9 cellular contexts compared by ENCODE assay signal in the genomic region with DNA sequence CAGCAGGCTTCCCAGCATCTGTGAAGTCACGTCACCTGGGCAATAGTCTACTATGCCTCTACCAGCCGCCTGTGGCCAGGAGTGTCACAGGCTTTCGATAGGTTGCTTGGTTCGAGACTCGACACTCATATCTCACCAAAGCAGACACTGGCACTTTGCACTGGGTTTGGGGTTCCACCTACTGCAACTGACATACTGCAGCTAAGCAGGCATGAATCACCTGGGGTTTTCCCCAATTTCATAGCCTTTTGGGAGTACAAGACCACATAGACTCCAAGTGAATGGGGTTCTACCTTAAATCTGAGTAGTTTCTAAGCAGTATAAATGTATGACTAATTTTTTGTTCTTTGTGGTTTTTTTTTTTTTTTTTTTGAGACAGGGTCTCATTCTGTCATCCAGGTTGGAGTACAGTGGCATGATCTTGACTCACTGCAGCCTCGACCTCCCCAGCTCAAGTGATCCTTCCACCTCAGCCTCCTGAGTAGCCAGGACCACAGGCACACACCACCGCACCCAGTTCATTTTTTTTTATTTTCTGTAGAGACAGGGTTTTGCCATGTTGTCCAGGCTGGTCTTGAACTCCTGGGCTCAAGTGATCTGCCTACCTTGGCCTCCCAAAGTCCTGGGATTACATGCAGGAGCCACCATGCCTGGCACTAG. TPM values are rescaled to one million over a fixed set of nuclear protein-coding genes. Genes with fewer than 3 reads are reported as not detected.
DNase-seq lines count a peak whose midpoint lies in the region; ATAC-seq and TF ChIP-seq lines count a peak whose summit lies in the region.
"Had no signal": no experiment of that assay in that cellular context is flagged by ENCODE, and none has a peak within 500 bp of the region (broad histone marks: within the 10 kb centered on the region; RNA-seq: fewer than 3 reads in every experiment).

No MANE protein-coding gene starts in this region.

- H3K27me3 ChIP-seq in RWPE2 (ENCODE audit: insufficient read depth, poor library complexity, severe bottlenecking) = no peaks in the 10 kb centered on the region
- H3K27me3 ChIP-seq in subcutaneous abdominal adipose tissue (ENCODE audit: control insufficient read depth in 5 of 5, insufficient read depth in 4 of 5, low read length in 5 of 5) = no peaks in the 10 kb centered on the region
- H3K27me3 ChIP-seq in brain microvascular endothelial cell (replicated peaks) = no peaks in the 10 kb centered on the region
- H3K27me3 ChIP-seq: BLaER1 had no signal

- H3K4me3 Mint-ChIP-seq in immature natural killer cell = no peak overlapping the region

- peak; percentile 60 for ATAC-seq in RWPE2 (ENCODE audit: low read depth)

- no peaks in the 10 kb centered on the region for H3K9me3 Mint-ChIP-seq in immature natural killer cell

- TF ChIP-seq POLR2A in erythroblast (IDR thresholded peaks at IDR 0.05; ENCODE audit: low read length) = no peak

- no peak overlapping the region for H3K27ac Mint-ChIP-seq in immature natural killer cell

- H3K36me3 ChIP-seq in RWPE2 (ENCODE audit: low read depth) = no peaks in the 10 kb centered on the region
- no peaks in the 10 kb centered on the region for H3K36me3 ChIP-seq in subcutaneous abdominal adipose tissue (ENCODE audit: control insufficient read depth in 5 of 5, insufficient read depth in 5 of 5, low read length in 5 of 5)
- H3K36me3 ChIP-seq in brain microvascular endothelial cell (replicated peaks) = no peaks in the 10 kb centered on the region
- H3K36me3 ChIP-seq: BLaER1 had no signal

- TF ChIP-seq CTCF in RWPE2 (IDR thresholded peaks at IDR 0.05; ENCODE audit: poor library complexity, severe bottlenecking) (no peak), brain microvascular endothelial cell (IDR thresholded peaks at IDR 0.05; ENCODE audit: low read depth, low read length, missing control alignments) (no peak)

- peaks cover 19% of the 10 kb centered on the region for H3K4me1 ChIP-seq in RWPE2 (ENCODE audit: insufficient read depth, poor library complexity, severe bottlenecking)
- H3K4me1 ChIP-seq in subcutaneous abdominal adipose tissue (ENCODE audit: control insufficient read depth in 5 of 5, insufficient read depth in 5 of 5, low read length in 5 of 5) = peaks cover 5 to 31% (median 28%) of the 10 kb centered on the region in 5 donors

- no peak overlapping the region for H3K4me3 ChIP-seq in RWPE2 (ENCODE audit: severe bottlenecking)
- H3K4me3 ChIP-seq in subcutaneous abdominal adipose tissue (ENCODE audit: low read depth in 1 of 5, low read length in 5 of 5) = no peak overlapping the region
- H3K4me3 ChIP-seq in brain microvascular endothelial cell (ENCODE audit: low read depth, low read length) = no peak overlapping the region
- H3K4me3 ChIP-seq: BLaER1 had no signal

- H3K27me3 Mint-ChIP-seq in immature natural killer cell (ENCODE audit: low read depth in 3 of 3) = no peaks in the 10 kb centered on the region

- H3K36me3 Mint-ChIP-seq in immature natural killer cell = peaks cover 0 to 14% (median 8%) of the 10 kb centered on the region in 3 donors

- DNase-seq in stimulated activated naive CD4-positive, alpha-beta T cell treated with Interleukin-2 at 50 U/mL for 16 hours (lab: John Stamatoyannopoulos, UW) = peak; percentile 75
- DNase-seq in stimulated activated naive CD4-positive, alpha-beta T cell (lab: John Stamatoyannopoulos, UW) = no peak
- DNase-seq in RWPE2 (ENCODE audit: low spot score) (no peak), erythroblast (lab: John Stamatoyannopoulos, UW) (peak; percentile 88 to 90), immature natural killer cell (no peak), LoVo (ENCODE audit: low spot score) (no peak), brain microvascular endothelial cell (no peak)

- peaks cover 5 to 17% of the 10 kb centered on the region in 2 donors for H3K4me1 Mint-ChIP-seq in immature natural killer cell

- H3K9ac ChIP-seq in subcutaneous abdominal adipose tissue (ENCODE audit: low read length in 5 of 5) = no peak overlapping the region
- H3K9ac ChIP-seq: BLaER1 had no signal

- H3K9me3 ChIP-seq in RWPE2 (ENCODE audit: severe bottlenecking) = no peaks in the 10 kb centered on the region
- no peaks in the 10 kb centered on the region for H3K9me3 ChIP-seq in subcutaneous abdominal adipose tissue (ENCODE audit: control insufficient read depth in 5 of 5, low read length in 5 of 5)
- H3K9me3 ChIP-seq: BLaER1 had no signal

- H3K27ac ChIP-seq in RWPE2 (ENCODE audit: poor library complexity, severe bottlenecking) = no peak overlapping the region
- H3K27ac ChIP-seq in subcutaneous abdominal adipose tissue (ENCODE audit: low read depth, low read length) = peak overlapping the region; percentile 79
- H3K27ac ChIP-seq in brain microvascular endothelial cell = no peak overlapping the region
- H3K27ac ChIP-seq: BLaER1 had no signal

- in situ Hi-C loops in brain microvascular endothelial cell (cut with HindIII; ENCODE audit: low pct_ligation_motif_present, low sequenced_read_pairs) = no loop called here

RNA-seq across cellular contexts. Expression of gene DMAC2L, which starts 32.1 kb away (rescaled TPM):
- polyA plus RNA-seq in immature natural killer cell = 10 to 100 TPM; 13.6 to 20.9 (median 20.0) TPM

RNA-seq across cellular contexts. Expression of gene L2HGDH, which starts 32.2 kb away (rescaled TPM):
- polyA plus RNA-seq in immature natural killer cell = 1 to 10 TPM; 2.4 to 6.4 (median 3.5) TPM

RNA-seq across cellular contexts. Expression of gene CDKL1, which starts 52.4 kb away (rescaled TPM):
- polyA plus RNA-seq in immature natural killer cell = 1 to 10 TPM; 3.6 to 9.9 (median 5.4) TPM

Comparison
In these comparisons a context has a peak if more than half of its experiments do, and no peak if none do; other contexts are left out.
1. DNase-seq: peak in stimulated activated naive CD4-positive, alpha-beta T cell treated with Interleukin-2 at 50 U/mL for 16 hours (single experiment) and erythroblast (2 of 2); none in stimulated activated naive CD4-positive, alpha-beta T cell (0 of 6), RWPE2 (single experiment), immature natural killer cell (0 of 3), LoVo (single experiment) and brain microvascular endothelial cell (single experiment).